1 cellular context compared by ENCODE assay signal in genomic region chr12:91356405-91356804, GRCh38.
A peak's percentile ranks its signal among the peaks of the same experiment; 100 is the strongest.
TF ChIP-seq lines count a peak whose summit lies in the region.

No MANE protein-coding gene starts in this region.

TF ChIP-seq in K562, 482 proteins besides CTCF, POLR2A, EP300 and RAD21 (continued from another document):
- TF ChIP-seq E2F8 (IDR thresholded peaks at IDR 0.05; ENCODE audit: low read depth, partially characterized antibody), result no peak
- no peak for TF ChIP-seq FOXK1 (CRISPR knock-in tag; IDR thresholded peaks at IDR 0.05; ENCODE audit: borderline replicate concordance)
- TF ChIP-seq NFIC (IDR thresholded peaks at IDR 0.05), result peak; percentile 76
- no peak for TF ChIP-seq ZBTB12 (CRISPR knock-in tag; IDR thresholded peaks at IDR 0.05)
